ENCODE assay signal across 10 cellular contexts in genomic region chr9:92608221-92609141, GRCh38.
A peak's percentile ranks its signal among the peaks of the same experiment; 100 is the strongest.
DNase-seq lines count a peak whose midpoint lies in the region; ATAC-seq, FAIRE-seq and TF ChIP-seq lines count a peak whose summit lies in the region.
"Had no signal": no experiment of that assay in that cellular context is flagged by ENCODE, and none has a peak within 500 bp of the region (broad histone marks: within the 10 kb centered on the region; RNA-seq: fewer than 3 reads in every experiment).

No MANE protein-coding gene starts in this region.

- peak; percentile 9; the same call in 1 of the 3 replicates for ATAC-seq in SK-N-SH treated with all-trans-retinoic acid at 6 μM for 48 hours
- peak; percentile 76 for ATAC-seq in Right ventricle myocardium superior (ENCODE audit: poor library complexity)
- peak in 3 of 4 donors; percentile 20 to 58 (median 50) for ATAC-seq in pancreas
- ATAC-seq in esophagus mucosa = no peak

- no peaks in the 10 kb centered on the region for H3K9me3 ChIP-seq in pancreas

- peak overlapping the region in 1 of 4 donors; percentile 28 for H3K27ac ChIP-seq in pancreas
- H3K27ac ChIP-seq: C4-2B had no signal

- DNase-seq in DMS 273 treated with DMSO at 0.1 percent for 48 hours (lab: John Stamatoyannopoulos, UW) = peak; percentile 24
- peak; percentile 83 for DNase-seq in Right ventricle myocardium superior
- DNase-seq in pancreas = no peak
- DNase-seq in activated CD8-positive, alpha-beta memory T cell treated with anti-CD3 and anti-CD28 coated beads for 24 hours = no peak
- no peak for DNase-seq in activated T-cell treated with anti-CD3 and anti-CD28 coated beads, Interleukin-2, amount 50 U/mL, for 48 hours
- no peak for DNase-seq in mesenteric fat pad (ENCODE audit: low spot score)
- DNase-seq: activated CD4-positive, alpha-beta memory T cell treated with anti-CD3 and anti-CD28 coated beads, Interleukin-2, amount 10 ng/mL, durations not matched to agents 7 days and 5 days had no signal

- intact Hi-C loops in Right ventricle myocardium superior (cut with DNase I) = no loop called here
- intact Hi-C loops in pancreas (cut with DNase I) = no loop called here

- 45 to 51% methylated on average over 18 of the region's 18 CpGs for whole genome bisulfite sequencing in pancreas, 2 donors

- H3K27me3 ChIP-seq in pancreas = no peaks in the 10 kb centered on the region

- no peak overlapping the region for H3K4me3 ChIP-seq in pancreas

- H3K36me3 ChIP-seq in pancreas = peaks cover 0 to 8% (median 0%) of the 10 kb centered on the region in 3 donors

- FAIRE-seq in pancreas (lab: Jason Lieb, UNC) = no peak

- peaks cover 0 to 9% (median 0%) of the 10 kb centered on the region in 3 donors for H3K4me1 ChIP-seq in pancreas

- TF ChIP-seq CTCF in pancreas (IDR thresholded peaks at IDR 0.05) = no peak

TF ChIP-seq in SK-N-SH treated with all-trans-retinoic acid at 6 μM for 48 hours, 23 proteins besides CTCF, POLR2A, EP300 and RAD21:
- TF ChIP-seq, protein P1, sequence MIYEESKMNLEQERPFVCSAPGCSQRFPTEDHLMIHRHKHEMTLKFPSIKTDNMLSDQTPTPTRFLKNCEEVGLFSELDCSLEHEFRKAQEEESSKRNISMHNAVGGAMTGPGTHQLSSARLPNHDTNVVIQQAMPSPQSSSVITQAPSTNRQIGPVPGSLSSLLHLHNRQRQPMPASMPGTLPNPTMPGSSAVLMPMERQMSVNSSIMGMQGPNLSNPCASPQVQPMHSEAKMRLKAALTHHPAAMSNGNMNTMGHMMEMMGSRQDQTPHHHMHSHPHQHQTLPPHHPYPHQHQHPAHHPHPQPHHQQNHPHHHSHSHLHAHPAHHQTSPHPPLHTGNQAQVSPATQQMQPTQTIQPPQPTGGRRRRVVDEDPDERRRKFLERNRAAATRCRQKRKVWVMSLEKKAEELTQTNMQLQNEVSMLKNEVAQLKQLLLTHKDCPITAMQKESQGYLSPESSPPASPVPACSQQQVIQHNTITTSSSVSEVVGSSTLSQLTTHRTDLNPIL (CRISPR knock-in tag; IDR thresholded peaks at IDR 0.05; ENCODE audit: low read depth) = no peak
- no peak for TF ChIP-seq ZC3H10 (CRISPR knock-in tag; IDR thresholded peaks at IDR 0.05)
- TF ChIP-seq ESRRG (CRISPR knock-in tag; IDR thresholded peaks at IDR 0.05) = no peak
- no peak for TF ChIP-seq ZNF70 (CRISPR knock-in tag; IDR thresholded peaks at IDR 0.05)
- no peak for TF ChIP-seq CSDC2 (CRISPR knock-in tag; IDR thresholded peaks at IDR 0.05)
- no peak for TF ChIP-seq RARB (CRISPR knock-in tag; IDR thresholded peaks at IDR 0.05)
- TF ChIP-seq TOX (CRISPR knock-in tag; IDR thresholded peaks at IDR 0.05; ENCODE audit: borderline replicate concordance) = no peak
- no peak for TF ChIP-seq ZFP30 (CRISPR knock-in tag; IDR thresholded peaks at IDR 0.05)
- TF ChIP-seq OSR1 (CRISPR knock-in tag; IDR thresholded peaks at IDR 0.05) = no peak
- TF ChIP-seq CSRNP3 (CRISPR knock-in tag; IDR thresholded peaks at IDR 0.05) = no peak
- no peak for TF ChIP-seq ZNF8 (CRISPR knock-in tag; IDR thresholded peaks at IDR 0.05)
- no peak for TF ChIP-seq SNAI2 (CRISPR knock-in tag; IDR thresholded peaks at IDR 0.05)
- TF ChIP-seq, protein P2, sequence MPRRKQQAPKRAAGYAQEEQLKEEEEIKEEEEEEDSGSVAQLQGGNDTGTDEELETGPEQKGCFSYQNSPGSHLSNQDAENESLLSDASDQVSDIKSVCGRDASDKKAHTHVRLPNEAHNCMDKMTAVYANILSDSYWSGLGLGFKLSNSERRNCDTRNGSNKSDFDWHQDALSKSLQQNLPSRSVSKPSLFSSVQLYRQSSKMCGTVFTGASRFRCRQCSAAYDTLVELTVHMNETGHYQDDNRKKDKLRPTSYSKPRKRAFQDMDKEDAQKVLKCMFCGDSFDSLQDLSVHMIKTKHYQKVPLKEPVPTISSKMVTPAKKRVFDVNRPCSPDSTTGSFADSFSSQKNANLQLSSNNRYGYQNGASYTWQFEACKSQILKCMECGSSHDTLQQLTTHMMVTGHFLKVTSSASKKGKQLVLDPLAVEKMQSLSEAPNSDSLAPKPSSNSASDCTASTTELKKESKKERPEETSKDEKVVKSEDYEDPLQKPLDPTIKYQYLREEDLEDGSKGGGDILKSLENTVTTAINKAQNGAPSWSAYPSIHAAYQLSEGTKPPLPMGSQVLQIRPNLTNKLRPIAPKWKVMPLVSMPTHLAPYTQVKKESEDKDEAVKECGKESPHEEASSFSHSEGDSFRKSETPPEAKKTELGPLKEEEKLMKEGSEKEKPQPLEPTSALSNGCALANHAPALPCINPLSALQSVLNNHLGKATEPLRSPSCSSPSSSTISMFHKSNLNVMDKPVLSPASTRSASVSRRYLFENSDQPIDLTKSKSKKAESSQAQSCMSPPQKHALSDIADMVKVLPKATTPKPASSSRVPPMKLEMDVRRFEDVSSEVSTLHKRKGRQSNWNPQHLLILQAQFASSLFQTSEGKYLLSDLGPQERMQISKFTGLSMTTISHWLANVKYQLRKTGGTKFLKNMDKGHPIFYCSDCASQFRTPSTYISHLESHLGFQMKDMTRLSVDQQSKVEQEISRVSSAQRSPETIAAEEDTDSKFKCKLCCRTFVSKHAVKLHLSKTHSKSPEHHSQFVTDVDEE (CRISPR knock-in tag; IDR thresholded peaks at IDR 0.05) = no peak
- TF ChIP-seq TCF4 (CRISPR knock-in tag; IDR thresholded peaks at IDR 0.05; ENCODE audit: borderline replicate concordance) = no peak

Comparison
In these comparisons a context has a peak if more than half of its experiments do, and no peak if none do; other contexts are left out.
1. DNase-seq: peak in DMS 273 treated with DMSO at 0.1 percent for 48 hours (single experiment) and Right ventricle myocardium superior (single experiment); none in pancreas (0 of 6), activated CD8-positive, alpha-beta memory T cell treated with anti-CD3 and anti-CD28 coated beads for 24 hours (single experiment), activated T-cell treated with anti-CD3 and anti-CD28 coated beads, Interleukin-2, amount 50 U/mL, for 48 hours (0 of 2) and mesenteric fat pad (single experiment).